Comparison of ENCODE assay signal across 14 cellular contexts in the genomic region with DNA sequence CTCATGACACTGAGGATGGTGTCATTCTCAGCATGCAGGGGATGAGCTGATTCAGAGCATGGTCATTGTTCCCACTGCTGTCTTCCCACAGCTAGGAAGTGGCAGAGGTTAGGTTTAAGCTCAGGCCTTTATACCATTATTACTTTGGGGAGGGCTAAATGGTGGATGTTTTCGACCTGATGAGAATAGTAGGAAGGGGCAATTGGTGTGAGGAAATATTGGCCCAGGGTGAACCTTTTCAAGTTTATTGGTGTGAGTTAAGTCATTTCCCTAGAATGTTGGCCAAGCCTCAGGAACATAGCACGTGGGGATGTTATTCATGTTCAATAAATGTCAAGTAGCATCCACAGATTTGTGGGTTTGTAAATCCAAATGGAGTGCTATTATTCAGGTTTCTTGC. TPM values are rescaled to one million over a fixed set of nuclear protein-coding genes. Genes with fewer than 3 reads are reported as not detected.
A peak's percentile ranks its signal among the peaks of the same experiment; 100 is the strongest.
DNase-seq lines count a peak whose midpoint lies in the region; ATAC-seq and TF ChIP-seq lines count a peak whose summit lies in the region.
"Had no signal": no experiment of that assay in that cellular context is flagged by ENCODE, and none has a peak within 500 bp of the region (broad histone marks: within the 10 kb centered on the region; RNA-seq: fewer than 3 reads in every experiment).

No MANE protein-coding gene starts in this region.

- peaks cover 74% of the 10 kb centered on the region for H3K4me1 ChIP-seq in left ventricle myocardium inferior

- no peak overlapping the region for H3K4me3 ChIP-seq in left ventricle myocardium inferior
- H3K4me3 ChIP-seq in skeletal muscle cell (ENCODE audit: low read depth, low read length), result no peak overlapping the region
- H3K4me3 ChIP-seq: mucosa of descending colon had no signal

- no peak for TF ChIP-seq CTCF in left ventricle myocardium inferior (IDR thresholded peaks at IDR 0.05; ENCODE audit: borderline replicate concordance)

- intact Hi-C loops in left ventricle myocardium inferior (cut with micrococcal nuclease), result no loop called here

- H3K9me3 ChIP-seq in left ventricle myocardium inferior (replicated peaks), result no peaks in the 10 kb centered on the region
- H3K9me3 ChIP-seq: mucosa of descending colon had no signal

- ATAC-seq in SK-N-SH treated with all-trans-retinoic acid at 6 μM for 48 hours, result no peak
- ATAC-seq: mucosa of descending colon had no signal

- peak overlapping the region; percentile 73 for H3K27ac ChIP-seq in left ventricle myocardium inferior (replicated peaks)

- DNase-seq in GM04503 (ENCODE audit: low read depth) (peak; percentile 55), left ventricle myocardium inferior (no peak), skeletal muscle cell (ENCODE audit: low read depth) (peak; percentile 67), HT-29 (ENCODE audit: low spot score) (no peak), NCI-H2107 (lab: John Stamatoyannopoulos, UW) (no peak)
- DNase-seq in activated naive CD4-positive, alpha-beta T cell treated with anti-CD3 and anti-CD28 coated beads, Interleukin-2, amount 50 U/mL, for 16 hours, result no peak
- DNase-seq: activated CD4-positive, alpha-beta T cell treated with anti-CD3 and anti-CD28 coated beads for 4 hours; activated T-cell treated with anti-CD3 and anti-CD28 coated beads, Interleukin-2, amount 50 U/mL, for 1 hour; GOT3; mucosa of descending colon; MV-4-11; retina; stimulated activated naive CD8-positive, alpha-beta T cell treated with anti-CD3 and anti-CD28 coated beads, Interleukin-15, Interleukin-2, amounts not matched to agents 100 U/mL and 50 U/mL, for 24 hours had no signal

- H3K36me3 ChIP-seq in left ventricle myocardium inferior, result no peaks in the 10 kb centered on the region

- no peaks in the 10 kb centered on the region for H3K27me3 ChIP-seq in left ventricle myocardium inferior (ENCODE audit: low read depth)

TF ChIP-seq in SK-N-SH treated with all-trans-retinoic acid at 6 μM for 48 hours, 23 proteins besides CTCF, POLR2A, EP300 and RAD21:
- TF ChIP-seq ZFP3 (CRISPR knock-in tag; IDR thresholded peaks at IDR 0.05) (no peak), TCF4 (CRISPR knock-in tag; IDR thresholded peaks at IDR 0.05; ENCODE audit: borderline replicate concordance) (no peak), GLIS3 (CRISPR knock-in tag; IDR thresholded peaks at IDR 0.05) (no peak), ESRRG (CRISPR knock-in tag; IDR thresholded peaks at IDR 0.05) (no peak), RARB (CRISPR knock-in tag; IDR thresholded peaks at IDR 0.05) (no peak), BACH2 (CRISPR knock-in tag; IDR thresholded peaks at IDR 0.05; ENCODE audit: borderline replicate concordance) (no peak), ISL1 (CRISPR knock-in tag; IDR thresholded peaks at IDR 0.05) (0 out of 2 replicates have a peak, but pooled peaks have one; percentile 25)

RNA-seq across cellular contexts. Expression of a gene that starts 59.6 kb away (rescaled TPM):
- 35.7 TPM for total RNA-seq in left ventricle myocardium inferior
- total RNA-seq in HT-29 (2014; rRNA removed; shearing (Covaris generic)), result 13.0 and 19.6 TPM in 2 replicates

Comparison
In these comparisons a context has a peak if more than half of its experiments do, and no peak if none do; other contexts are left out.
1. DNase-seq: peak in GM04503 (single experiment) and skeletal muscle cell (single experiment); none in left ventricle myocardium inferior (single experiment), HT-29 (single experiment), activated naive CD4-positive, alpha-beta T cell treated with anti-CD3 and anti-CD28 coated beads, Interleukin-2, amount 50 U/mL, for 16 hours (single experiment) and NCI-H2107 (single experiment).